Comparison of ENCODE assay signal across 9 cellular contexts in the genomic region with DNA sequence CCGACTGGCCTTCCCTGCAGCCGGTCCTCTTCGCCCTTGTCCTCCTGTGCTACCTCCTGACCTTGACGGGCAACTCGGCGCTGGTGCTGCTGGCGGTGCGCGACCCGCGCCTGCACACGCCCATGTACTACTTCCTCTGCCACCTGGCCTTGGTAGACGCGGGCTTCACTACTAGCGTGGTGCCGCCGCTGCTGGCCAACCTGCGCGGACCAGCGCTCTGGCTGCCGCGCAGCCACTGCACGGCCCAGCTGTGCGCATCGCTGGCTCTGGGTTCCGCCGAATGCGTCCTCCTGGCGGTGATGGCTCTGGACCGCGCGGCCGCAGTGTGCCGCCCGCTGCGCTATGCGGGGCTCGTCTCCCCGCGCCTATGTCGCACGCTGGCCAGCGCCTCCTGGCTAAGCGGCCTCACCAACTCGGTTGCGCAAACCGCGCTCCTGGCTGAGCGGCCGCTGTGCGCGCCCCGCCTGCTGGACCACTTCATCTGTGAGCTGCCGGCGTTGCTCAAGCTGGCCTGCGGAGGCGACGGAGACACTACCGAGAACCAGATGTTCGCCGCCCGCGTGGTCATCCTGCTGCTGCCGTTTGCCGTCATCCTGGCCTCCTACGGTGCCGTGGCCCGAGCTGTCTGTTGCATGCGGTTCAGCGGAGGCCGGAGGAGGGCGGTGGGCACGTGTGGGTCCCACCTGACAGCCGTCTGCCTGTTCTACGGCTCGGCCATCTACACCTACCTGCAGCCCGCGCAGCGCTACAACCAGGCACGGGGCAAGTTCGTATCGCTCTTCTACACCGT. TPM values are rescaled to one million over a fixed set of nuclear protein-coding genes. Genes with fewer than 3 reads are reported as not detected.
A peak's percentile ranks its signal among the peaks of the same experiment; 100 is the strongest.
DNase-seq lines count a peak whose midpoint lies in the region; ATAC-seq and TF ChIP-seq lines count a peak whose summit lies in the region.
"Had no signal": no experiment of that assay in that cellular context is flagged by ENCODE, and none has a peak within 500 bp of the region (broad histone marks: within the 10 kb centered on the region; RNA-seq: fewer than 3 reads in every experiment).

No MANE protein-coding gene starts in this region.

- ATAC-seq in HG02970 (IDR thresholded peaks at IDR 0.05; ENCODE audit: low FRiP score, unreplicated experiment) (peak; percentile 54), left cardiac atrium (peak; percentile 86 to 91), HG02884 (IDR thresholded peaks at IDR 0.05; ENCODE audit: unreplicated experiment) (no peak), GM19328 (IDR thresholded peaks at IDR 0.05; ENCODE audit: unreplicated experiment) (no peak)

- peak; percentile 21 for DNase-seq in AG09309 (ENCODE audit: low read depth)
- DNase-seq in activated naive CD4-positive, alpha-beta T cell treated with anti-CD3 and anti-CD28 coated beads, Interleukin-2, amount 10 ng/mL, durations not matched to agents 7 days and 5 days = peak; percentile 36
- peak; percentile 84 for DNase-seq in left cardiac atrium
- peak; percentile 11 for DNase-seq in prostate gland (ENCODE audit: low spot score)
- no peak for DNase-seq in SW480 (ENCODE audit: low spot score)

- H3K4me1 Mint-ChIP-seq in activated naive CD4-positive, alpha-beta T cell treated with anti-CD3 and anti-CD28 coated beads, Interleukin-2, amount 10 ng/mL, durations not matched to agents 7 days and 5 days = peaks cover 17% of the 10 kb centered on the region

- H3K36me3 ChIP-seq in prostate gland = no peaks in the 10 kb centered on the region

- peaks cover 2% of the 10 kb centered on the region for H3K27me3 ChIP-seq in prostate gland (replicated peaks; ENCODE audit: insufficient read depth)

- H3K4me1 ChIP-seq in prostate gland (replicated peaks) = peaks cover 8% of the 10 kb centered on the region

- H3K27ac ChIP-seq in prostate gland = no peak overlapping the region

- no peak for TF ChIP-seq POLR2A in prostate gland (IDR thresholded peaks at IDR 0.05)

- H3K4me3 Mint-ChIP-seq in activated naive CD4-positive, alpha-beta T cell treated with anti-CD3 and anti-CD28 coated beads, Interleukin-2, amount 10 ng/mL, durations not matched to agents 7 days and 5 days = peak overlapping the region; percentile 48

- TF ChIP-seq CTCF in AG09309 (IDR thresholded peaks at IDR 0.05; ENCODE audit: control insufficient read depth, insufficient read depth, low read depth, low read length, missing control alignments) (peak; percentile 3), prostate gland (IDR thresholded peaks at IDR 0.05) (peak in 1 of 4 experiments; percentile 5)

- no peaks in the 10 kb centered on the region for H3K36me3 Mint-ChIP-seq in activated naive CD4-positive, alpha-beta T cell treated with anti-CD3 and anti-CD28 coated beads, Interleukin-2, amount 10 ng/mL, durations not matched to agents 7 days and 5 days

- peaks cover 48% of the 10 kb centered on the region for H3K27me3 Mint-ChIP-seq in activated naive CD4-positive, alpha-beta T cell treated with anti-CD3 and anti-CD28 coated beads, Interleukin-2, amount 10 ng/mL, durations not matched to agents 7 days and 5 days

- CTCF ChIA-PET in activated naive CD4-positive, alpha-beta T cell treated with anti-CD3 and anti-CD28 coated beads, Interleukin-2, amount 10 ng/mL, durations not matched to agents 7 days and 5 days (lab: Charles Lee) = no interaction called here

- no peaks in the 10 kb centered on the region for H3K9me3 Mint-ChIP-seq in activated naive CD4-positive, alpha-beta T cell treated with anti-CD3 and anti-CD28 coated beads, Interleukin-2, amount 10 ng/mL, durations not matched to agents 7 days and 5 days

- H3K4me3 ChIP-seq in AG09309 (ENCODE audit: control insufficient read depth, low read depth, low read length) = no peak overlapping the region
- H3K4me3 ChIP-seq in prostate gland = peak overlapping the region; percentile 3 to 14

- H3K9me3 ChIP-seq in prostate gland = no peaks in the 10 kb centered on the region

- 3% methylated on average over 60 of the region's 83 CpGs for WGBS in prostate gland

- no peak overlapping the region for H3K27ac Mint-ChIP-seq in activated naive CD4-positive, alpha-beta T cell treated with anti-CD3 and anti-CD28 coated beads, Interleukin-2, amount 10 ng/mL, durations not matched to agents 7 days and 5 days

- intact Hi-C loops in left cardiac atrium (cut with DNase I) = no loop called here
- intact Hi-C loops in prostate gland (cut with DNase I) = no loop called here

RNA-seq across cellular contexts. Expression of a gene that starts 6.1 kb away (rescaled TPM):
- total RNA-seq in left cardiac atrium = not detected
- 10 to 100 TPM in 1 of 2 donors, 1 to 10 TPM in 1; 2.0 to 11.3 TPM for total RNA-seq in prostate gland

RNA-seq across cellular contexts. Expression of a gene that starts 31.5 kb away (rescaled TPM):
- total RNA-seq in left cardiac atrium (not detected), prostate gland (not detected)
- total RNA-seq: subcutaneous adipose tissue had no signal

Comparison
In these comparisons a context has a peak if more than half of its experiments do, and no peak if none do; other contexts are left out.
1. ATAC-seq: peak in HG02970 (single experiment) and left cardiac atrium (2 of 2); none in HG02884 (single experiment) and GM19328 (single experiment).